In genomic region chr3:116259984-116260383, GRCh38 we compare ENCODE assay signal across 34 cellular contexts.
"Had no signal": no experiment of that assay in that cellular context is flagged by ENCODE, and none has a peak within 500 bp of the region (broad histone marks: within the 10 kb centered on the region; RNA-seq: fewer than 3 reads in every experiment).

No MANE protein-coding gene starts in this region.

- H3K36me3 ChIP-seq: ascending aorta, cardiac muscle cell, MG63 had no signal

- H3K27me3 Mint-ChIP-seq: activated CD8-positive, alpha-beta T cell treated with anti-CD3 and anti-CD28 coated beads for 36 hours; activated naive CD4-positive, alpha-beta T cell treated with anti-CD3 and anti-CD28 coated beads, Interleukin-2, amount 50 U/mL, for 24 hours; activated naive CD8-positive, alpha-beta T cell treated with anti-CD3 and anti-CD28 coated beads, Interleukin-2, amount 10 ng/mL, durations not matched to agents 7 days and 5 days; central memory CD8-positive, alpha-beta T cell had no signal

- DNase-seq: activated CD4-positive, alpha-beta T cell treated with anti-CD3 and anti-CD28 coated beads for 1 hour; activated CD4-positive, alpha-beta T cell treated with anti-CD3 and anti-CD28 coated beads for 48 hours; activated CD4-positive, CD25-positive, alpha-beta regulatory T cell; activated CD8-positive, alpha-beta T cell treated with anti-CD3 and anti-CD28 coated beads for 36 hours; activated gamma-delta T cell; activated naive CD4-positive, alpha-beta T cell treated with Interleukin-2 at 50 U/mL for 16 hours; activated naive CD8-positive, alpha-beta T cell treated with anti-CD3 and anti-CD28 coated beads, Interleukin-2, amount 10 ng/mL, durations not matched to agents 7 days and 5 days; activated T-cell treated with anti-CD3 and anti-CD28 coated beads, Interleukin-2, amount 50 U/mL, for 1 hour; amygdala; Kasumi-1; MG63; NCI-H1048; NCI-H1105 treated with DMSO at 0.1 percent for 48 hours; NCI-H1436; NCI-H1694; NCI-H2029; NCI-H345; NCI-H526; NCI-H748 treated with DMSO at 0.1 percent for 48 hours; NK-92 treated with Interleukin-12 subunit alpha and Interleukin-12 subunit beta, amount 100 ng/mL, for 24 hours; PC-9; SIG-M5; SW 1271; T-helper 1 cell; T-helper 2 cell; T-helper 9 cell had no signal

- H3K27ac Mint-ChIP-seq: activated CD8-positive, alpha-beta T cell treated with anti-CD3 and anti-CD28 coated beads for 36 hours; activated naive CD4-positive, alpha-beta T cell treated with anti-CD3 and anti-CD28 coated beads, Interleukin-2, amount 50 U/mL, for 24 hours; activated naive CD8-positive, alpha-beta T cell treated with anti-CD3 and anti-CD28 coated beads, Interleukin-2, amount 10 ng/mL, durations not matched to agents 7 days and 5 days; activated T-helper 2 cell treated with anti-CD3 and anti-CD28 coated beads, Interferon-gamma antibody, Interleukin-2, Interleukin-4, amounts not matched to agents 10 μg/mL and 5 μg/mL and 100 μg/mL, durations not matched to agents 14 hours and 24 hours and 36 hours had no signal

- H3K4me3 Mint-ChIP-seq: activated CD8-positive, alpha-beta T cell treated with anti-CD3 and anti-CD28 coated beads for 36 hours; activated naive CD4-positive, alpha-beta T cell treated with anti-CD3 and anti-CD28 coated beads, Interleukin-2, amount 50 U/mL, for 24 hours; activated naive CD8-positive, alpha-beta T cell treated with anti-CD3 and anti-CD28 coated beads, Interleukin-2, amount 10 ng/mL, durations not matched to agents 7 days and 5 days; central memory CD8-positive, alpha-beta T cell had no signal

- H3K4me2 ChIP-seq: PC-9 had no signal

- ATAC-seq: activated CD8-positive, alpha-beta T cell treated with anti-CD3 and anti-CD28 coated beads for 36 hours; Right ventricle myocardium inferior had no signal

- H3K4me1 Mint-ChIP-seq: activated naive CD4-positive, alpha-beta T cell treated with anti-CD3 and anti-CD28 coated beads, Interleukin-2, amount 50 U/mL, for 24 hours; activated naive CD8-positive, alpha-beta T cell treated with anti-CD3 and anti-CD28 coated beads, Interleukin-2, amount 10 ng/mL, durations not matched to agents 7 days and 5 days; central memory CD8-positive, alpha-beta T cell had no signal

- H3K36me3 Mint-ChIP-seq: activated naive CD4-positive, alpha-beta T cell treated with anti-CD3 and anti-CD28 coated beads, Interleukin-2, amount 50 U/mL, for 24 hours; activated naive CD8-positive, alpha-beta T cell treated with anti-CD3 and anti-CD28 coated beads, Interleukin-2, amount 10 ng/mL, durations not matched to agents 7 days and 5 days had no signal

- H3K4me3 ChIP-seq: ascending aorta, cardiac muscle cell, MG63, PC-9 had no signal

- H3K9me3 Mint-ChIP-seq: activated CD8-positive, alpha-beta T cell treated with anti-CD3 and anti-CD28 coated beads for 36 hours; activated naive CD4-positive, alpha-beta T cell treated with anti-CD3 and anti-CD28 coated beads, Interleukin-2, amount 50 U/mL, for 24 hours; activated naive CD8-positive, alpha-beta T cell treated with anti-CD3 and anti-CD28 coated beads, Interleukin-2, amount 10 ng/mL, durations not matched to agents 7 days and 5 days; activated T-helper 2 cell treated with anti-CD3 and anti-CD28 coated beads, Interferon-gamma antibody, Interleukin-2, Interleukin-4, amounts not matched to agents 10 μg/mL and 5 μg/mL and 100 μg/mL, durations not matched to agents 14 hours and 24 hours and 36 hours had no signal

- H3K9me3 ChIP-seq: ascending aorta, MG63 had no signal

- H3K27me3 ChIP-seq: ascending aorta, cardiac muscle cell, MG63 had no signal

- H2AFZ ChIP-seq: PC-9 had no signal

- H3K4me1 ChIP-seq: ascending aorta had no signal

- H3K27ac ChIP-seq: ascending aorta, cardiac muscle cell, PC-9, RWPE1, VCaP had no signal
